13 cellular contexts compared by ENCODE assay signal in genomic region chr7:44961844-44962482, GRCh38. TPM values are rescaled to one million over a fixed set of nuclear protein-coding genes. Genes with fewer than 3 reads are reported as not detected.
DNase-seq lines count a peak whose midpoint lies in the region; ATAC-seq, FAIRE-seq and TF ChIP-seq lines count a peak whose summit lies in the region.
"Had no signal": no experiment of that assay in that cellular context is flagged by ENCODE, and none has a peak within 500 bp of the region (broad histone marks: within the 10 kb centered on the region; RNA-seq: fewer than 3 reads in every experiment).

No MANE protein-coding gene starts in this region.

- no peaks in the 10 kb centered on the region for H3K36me3 Mint-ChIP-seq in type B pancreatic cell

- DNase-seq in heart right ventricle (no peak), cardiac septum (ENCODE audit: low spot score) (no peak), mammary epithelial cell (no peak), mucosa of descending colon (no peak), aorta (peak in 1 of 2 donors; percentile 76), HTR-8/SVneo (ENCODE audit: insufficient read length, low spot score) (no peak), type B pancreatic cell (ENCODE audit: extremely low spot score, unreplicated experiment) (no peak)

- H3K36me3 ChIP-seq in heart right ventricle (peaks cover 0 to 31% (median 0%) of the 10 kb centered on the region in 9 donors), mammary epithelial cell (ENCODE audit: insufficient read depth, low read length) (no peaks in the 10 kb centered on the region), mucosa of descending colon (ENCODE audit: low read depth) (no peaks in the 10 kb centered on the region), aorta (ENCODE audit: control insufficient read depth in 1 of 2, insufficient read depth in 2 of 2, low read length in 1 of 2) (no peaks in the 10 kb centered on the region)
- H3K36me3 ChIP-seq: gastroesophageal sphincter had no signal

- no peaks in the 10 kb centered on the region for H3K9me3 Mint-ChIP-seq in type B pancreatic cell
- H3K9me3 Mint-ChIP-seq: CD4-positive, CD25-positive, alpha-beta regulatory T cell; neural crest cell had no signal

- peak overlapping the region; percentile 89 for H3K4me2 ChIP-seq in mammary epithelial cell (ENCODE audit: insufficient read depth, low read depth, low read length)
- H3K4me2 ChIP-seq: KMS-11 had no signal

- H3K27me3 ChIP-seq in heart right ventricle (peaks cover 4 to 30% (median 12%) of the 10 kb centered on the region in 7 donors), mammary epithelial cell (ENCODE audit: insufficient read depth, low read length) (peaks cover 2% of the 10 kb centered on the region), aorta (ENCODE audit: control insufficient read depth in 1 of 2, insufficient read depth in 2 of 2, low read length in 1 of 2) (no peaks in the 10 kb centered on the region)

- dilution Hi-C loops in mammary epithelial cell (cut with HindIII; ENCODE audit: low sequenced_read_pairs) = no loop called here

- no peak overlapping the region for H3K9ac ChIP-seq in mammary epithelial cell (ENCODE audit: insufficient read depth, low read length)
- H3K9ac ChIP-seq: KMS-11 had no signal

- in situ Hi-C loops in mammary epithelial cell (cut with MboI; ENCODE audit: low sequenced_read_pairs in 2 of 2) = no loop called here

- no TSS peak for BruUV-seq in mammary epithelial cell (replicated peaks; lab: Mats Ljungman, UMichigan)

- no peak overlapping the region for H3K4me3 Mint-ChIP-seq in type B pancreatic cell
- H3K4me3 Mint-ChIP-seq: CD4-positive, CD25-positive, alpha-beta regulatory T cell; neural crest cell had no signal

- WGBS in heart right ventricle, 2 donors = 63 to 69% methylated on average over 16 of the region's 16 CpGs
- WGBS in mammary epithelial cell (ENCODE audit: low coverage, missing lambda C conversion rate) = 52% methylated on average over 10 of the region's 16 CpGs
- 68 to 79% methylated on average over 14 to 16 of the region's 16 CpGs for WGBS in aorta, 2 donors

- no peak for FAIRE-seq in HTR-8/SVneo (lab: Jason Lieb, UNC)
- FAIRE-seq: TTC549 had no signal

- TF ChIP-seq CTCF in heart right ventricle (IDR thresholded peaks at IDR 0.05) (no peak), mammary epithelial cell (conservative IDR thresholded peaks at IDR 0.05 in 1 of 2, IDR thresholded peaks at IDR 0.05 in 1 of 2; ENCODE audit: extremely low read depth in 1 of 2, insufficient read depth in 1 of 2, low read depth in 1 of 2, low read length in 2 of 2) (no peak), mucosa of descending colon (IDR thresholded peaks at IDR 0.05) (no peak), type B pancreatic cell (conservative IDR thresholded peaks at IDR 0.05) (no peak)

- CTCF ChIA-PET in mammary epithelial cell (lab: Charles Lee; ENCODE audit: low non-redundant PET) = no interaction called here

- no peak overlapping the region for H3K27ac Mint-ChIP-seq in type B pancreatic cell
- H3K27ac Mint-ChIP-seq: CD4-positive, CD25-positive, alpha-beta regulatory T cell had no signal

- H3K4me3 ChIP-seq in heart right ventricle = peak overlapping the region in 9 of 10 donors; percentile 32 to 58 (median 46)
- peak overlapping the region in 2 of 3 experiments; percentile 36 to 40 for H3K4me3 ChIP-seq in mammary epithelial cell (replicated peaks in 1 of 3; ENCODE audit: insufficient read depth in 1 of 3, low read depth in 2 of 3, low read length in 3 of 3)
- no peak overlapping the region for H3K4me3 ChIP-seq in mucosa of descending colon
- H3K4me3 ChIP-seq in aorta (ENCODE audit: low read length in 2 of 2) = no peak overlapping the region

- H3K4me1 ChIP-seq in heart right ventricle (peaks cover 8 to 18% (median 11%) of the 10 kb centered on the region in 9 donors), mammary epithelial cell (ENCODE audit: insufficient read depth, low read length) (peaks cover 14% of the 10 kb centered on the region), mucosa of descending colon (ENCODE audit: low read depth) (peaks cover 12% of the 10 kb centered on the region), aorta (ENCODE audit: control insufficient read depth in 1 of 2, insufficient read depth in 2 of 2, low read length in 2 of 2) (no peaks in the 10 kb centered on the region)

- H3K4me1 Mint-ChIP-seq in type B pancreatic cell (ENCODE audit: unreplicated experiment) = no peaks in the 10 kb centered on the region
- H3K4me1 Mint-ChIP-seq: neural crest cell had no signal

- H3K79me2 ChIP-seq in mammary epithelial cell (ENCODE audit: insufficient read depth, low read length) = no peaks in the 10 kb centered on the region

- no peaks in the 10 kb centered on the region for H4K20me1 ChIP-seq in mammary epithelial cell (ENCODE audit: insufficient read depth, low read length)

- no peak overlapping the region for H3K27ac ChIP-seq in heart right ventricle
- no peak overlapping the region for H3K27ac ChIP-seq in mammary epithelial cell (ENCODE audit: insufficient read depth, low read depth, low read length)
- H3K27ac ChIP-seq in aorta (ENCODE audit: low read depth in 1 of 2, low read length in 2 of 2) = no peak overlapping the region
- H3K27ac ChIP-seq: KMS-11 had no signal

- peaks cover 22% of the 10 kb centered on the region for H3K27me3 Mint-ChIP-seq in type B pancreatic cell
- H3K27me3 Mint-ChIP-seq: CD4-positive, CD25-positive, alpha-beta regulatory T cell had no signal

- intact Hi-C loops in heart right ventricle (cut with DNase I) (no loop called here), cardiac septum (cut with DNase I) (no loop called here), mammary epithelial cell (cut with micrococcal nuclease) (no loop called here), mucosa of descending colon (cut with DNase I, micrococcal nuclease) (no loop called here), aorta (cut with DNase I) (loop anchor here in 1 of 2 donors (10.0 kb wide), 1 partner anchor 173 kb away; no protein-coding TSS in a partner anchor)

- ATAC-seq in heart right ventricle (peak in 6 of 8 donors; percentile 9 to 32 (median 18)), mucosa of descending colon (peak; percentile 50), aorta (ENCODE audit: low FRiP score) (peak; percentile 33), HG03354 (IDR thresholded peaks at IDR 0.05; ENCODE audit: poor library complexity, severe bottlenecking, unreplicated experiment) (no peak)

- H3K9me3 ChIP-seq in heart right ventricle (no peaks in the 10 kb centered on the region), mammary epithelial cell (replicated peaks; ENCODE audit: insufficient read depth, low read length) (no peaks in the 10 kb centered on the region), mucosa of descending colon (no peaks in the 10 kb centered on the region), aorta (ENCODE audit: control insufficient read depth, low read length) (no peaks in the 10 kb centered on the region)
- H3K9me3 ChIP-seq: gastroesophageal sphincter had no signal

- H2AFZ ChIP-seq in mammary epithelial cell (ENCODE audit: low read depth, low read length) = peak overlapping the region; percentile 84

RNA-seq across cellular contexts. Expression of gene MYO1G, which starts 16.9 kb away (rescaled TPM):
- total RNA-seq in heart right ventricle (10 to 100 TPM in 1 of 10 donors, 1 to 10 TPM in 3, under 1 TPM in 6; 0.30 to 11.0 (median 0.65) TPM), cardiac septum (2.4 TPM), mammary epithelial cell (under 1 TPM in 1 of 2 donors, not detected in 1; 0.17 TPM), mucosa of descending colon (1 to 10 TPM; 3.8 to 6.9 (median 3.9) TPM), aorta (10 to 100 TPM in 1 of 2 donors, 1 to 10 TPM in 1; 7.2 to 21.3 TPM), type B pancreatic cell (ENCODE audit: low replicate concordance) (0.52 and 0.53 TPM in 2 replicates)
- polyA plus RNA-seq in heart right ventricle (1 to 10 TPM in 1 of 2 donors, under 1 TPM in 1; 0.66 to 1.0 TPM), mammary epithelial cell (0.02 TPM), aorta (1 to 10 TPM; 1.4 to 3.5 TPM)
- not detected for polyA minus RNA-seq in mammary epithelial cell

RNA-seq across cellular contexts. Expression of gene CCM2, which starts 38.0 kb away (rescaled TPM):
- 10 to 100 TPM; 21.5 to 37.7 (median 25.4) TPM for total RNA-seq in heart right ventricle
- 10 to 100 TPM; 45.1 to 71.1 TPM for polyA plus RNA-seq in heart right ventricle
- total RNA-seq in cardiac septum = 35.3 TPM
- 10 to 100 TPM; 73.2 to 75.6 TPM for total RNA-seq in mammary epithelial cell
- 66.2 TPM for polyA plus RNA-seq in mammary epithelial cell
- polyA minus RNA-seq in mammary epithelial cell = 107 TPM
- total RNA-seq in mucosa of descending colon = 10 to 100 TPM; 33.4 to 43.8 (median 35.8) TPM
- 10 to 100 TPM; 38.6 to 49.1 TPM for total RNA-seq in aorta
- polyA plus RNA-seq in aorta = 10 to 100 TPM; 32.7 to 41.5 TPM
- total RNA-seq in type B pancreatic cell (ENCODE audit: low replicate concordance) = 29.8 and 33.8 TPM in 2 replicates

Comparison
In these comparisons a context has a peak if more than half of its experiments do, and no peak if none do; other contexts are left out.
1. H3K4me3 ChIP-seq: peak in heart right ventricle (9 of 10) and mammary epithelial cell (2 of 3); none in mucosa of descending colon (single experiment) and aorta (0 of 2).